In genomic region chr1:24856787-24857527, GRCh38 we compare ENCODE assay signal across 22 cellular contexts.
DNase-seq lines count a peak whose midpoint lies in the region; ATAC-seq and TF ChIP-seq lines count a peak whose summit lies in the region.
"Had no signal": no experiment of that assay in that cellular context is flagged by ENCODE, and none has a peak within 500 bp of the region (broad histone marks: within the 10 kb centered on the region; RNA-seq: fewer than 3 reads in every experiment).

No MANE protein-coding gene starts in this region.

- H3K4me1 Mint-ChIP-seq in activated T-cell treated with anti-CD3 and anti-CD28 coated beads, Interleukin-2, amount 50 U/mL, for 4 hours (ENCODE audit: low read depth) = peaks cover 7% of the 10 kb centered on the region
- H3K4me1 Mint-ChIP-seq in activated T-cell treated with anti-CD3 and anti-CD28 coated beads, Interleukin-2, amount 50 U/mL, for 24 hours (ENCODE audit: low read depth) = no peaks in the 10 kb centered on the region
- peaks cover 77 to 81% of the 10 kb centered on the region in 2 donors for H3K4me1 Mint-ChIP-seq in natural killer cell
- H3K4me1 Mint-ChIP-seq in stimulated activated effector memory CD8-positive, alpha-beta T cell treated with anti-CD3 and anti-CD28 coated beads, Interleukin-12 subunit alpha, Interleukin-12 subunit beta, amount 100 ng/mL, for 72 hours = peaks cover 43% of the 10 kb centered on the region
- H3K4me1 Mint-ChIP-seq: IgD-negative memory B cell had no signal

- H3K36me3 Mint-ChIP-seq in activated T-cell treated with anti-CD3 and anti-CD28 coated beads, Interleukin-2, amount 50 U/mL, for 4 hours (ENCODE audit: insufficient read depth) = no peaks in the 10 kb centered on the region
- H3K36me3 Mint-ChIP-seq in activated T-cell treated with anti-CD3 and anti-CD28 coated beads, Interleukin-2, amount 50 U/mL, for 24 hours (ENCODE audit: low read depth) = no peaks in the 10 kb centered on the region
- no peaks in the 10 kb centered on the region for H3K36me3 Mint-ChIP-seq in natural killer cell
- H3K36me3 Mint-ChIP-seq in stimulated activated effector memory CD8-positive, alpha-beta T cell treated with anti-CD3 and anti-CD28 coated beads, Interleukin-12 subunit alpha, Interleukin-12 subunit beta, amount 100 ng/mL, for 72 hours = no peaks in the 10 kb centered on the region
- H3K36me3 Mint-ChIP-seq: CD4-positive, alpha-beta memory T cell; IgD-negative memory B cell had no signal

- no peak overlapping the region for H3K27ac ChIP-seq in esophagus muscularis mucosa (replicated peaks in 1 of 4)
- H3K27ac ChIP-seq: HL-60, KMS-11, PC-9, SJCRH30 had no signal

- TF ChIP-seq CTCF in esophagus muscularis mucosa (IDR thresholded peaks at IDR 0.05) (no peak), natural killer cell (IDR thresholded peaks at IDR 0.05) (no peak)

- H3K27me3 ChIP-seq in esophagus muscularis mucosa = peaks cover 0 to 22% (median 0%) of the 10 kb centered on the region in 4 donors

- no peaks in the 10 kb centered on the region for H3K27me3 Mint-ChIP-seq in activated T-cell treated with anti-CD3 and anti-CD28 coated beads, Interleukin-2, amount 50 U/mL, for 4 hours (ENCODE audit: low read depth)
- H3K27me3 Mint-ChIP-seq in activated T-cell treated with anti-CD3 and anti-CD28 coated beads, Interleukin-2, amount 50 U/mL, for 24 hours = no peaks in the 10 kb centered on the region
- H3K27me3 Mint-ChIP-seq in natural killer cell (ENCODE audit: low read depth in 2 of 2) = no peaks in the 10 kb centered on the region
- H3K27me3 Mint-ChIP-seq: CD4-positive, alpha-beta memory T cell; IgD-negative memory B cell had no signal

- no peaks in the 10 kb centered on the region for H3K9me3 ChIP-seq in esophagus muscularis mucosa
- H3K9me3 ChIP-seq: SJCRH30 had no signal

- H3K4me1 ChIP-seq in esophagus muscularis mucosa = no peaks in the 10 kb centered on the region
- H3K4me1 ChIP-seq: SJCRH30 had no signal

- H3K9me3 Mint-ChIP-seq in activated T-cell treated with anti-CD3 and anti-CD28 coated beads, Interleukin-2, amount 50 U/mL, for 4 hours = no peaks in the 10 kb centered on the region
- H3K9me3 Mint-ChIP-seq in activated T-cell treated with anti-CD3 and anti-CD28 coated beads, Interleukin-2, amount 50 U/mL, for 24 hours = no peaks in the 10 kb centered on the region
- H3K9me3 Mint-ChIP-seq in natural killer cell = no peaks in the 10 kb centered on the region
- H3K9me3 Mint-ChIP-seq in stimulated activated effector memory CD8-positive, alpha-beta T cell treated with anti-CD3 and anti-CD28 coated beads, Interleukin-12 subunit alpha, Interleukin-12 subunit beta, amount 100 ng/mL, for 72 hours = no peaks in the 10 kb centered on the region
- H3K9me3 Mint-ChIP-seq: CD4-positive, alpha-beta memory T cell; IgD-negative memory B cell had no signal

- TF ChIP-seq POLR2A in esophagus muscularis mucosa (IDR thresholded peaks at IDR 0.05; ENCODE audit: low read depth) = no peak

- peak overlapping the region; percentile 26 for H3K4me3 Mint-ChIP-seq in activated T-cell treated with anti-CD3 and anti-CD28 coated beads, Interleukin-2, amount 50 U/mL, for 4 hours
- H3K4me3 Mint-ChIP-seq in activated T-cell treated with anti-CD3 and anti-CD28 coated beads, Interleukin-2, amount 50 U/mL, for 24 hours = no peak overlapping the region
- peak overlapping the region; percentile 94 for H3K4me3 Mint-ChIP-seq in natural killer cell
- peak overlapping the region; percentile 52 for H3K4me3 Mint-ChIP-seq in stimulated activated effector memory CD8-positive, alpha-beta T cell treated with anti-CD3 and anti-CD28 coated beads, Interleukin-12 subunit alpha, Interleukin-12 subunit beta, amount 100 ng/mL, for 72 hours
- H3K4me3 Mint-ChIP-seq: IgD-negative memory B cell had no signal

- ATAC-seq in activated T-cell treated with anti-CD3 and anti-CD28 coated beads, Interleukin-2, amount 50 U/mL, for 4 hours = no peak
- ATAC-seq in natural killer cell (peak; percentile 71 to 80 (median 72)), HG03521 (IDR thresholded peaks at IDR 0.05; ENCODE audit: unreplicated experiment) (no peak)
- ATAC-seq in stimulated activated effector memory CD8-positive, alpha-beta T cell treated with anti-CD3 and anti-CD28 coated beads, Interleukin-12 subunit alpha, Interleukin-12 subunit beta, amount 100 ng/mL, for 72 hours = peak; percentile 19
- ATAC-seq: Right ventricle myocardium inferior had no signal

- no peak for TF ChIP-seq EP300 in esophagus muscularis mucosa (IDR thresholded peaks at IDR 0.05)

- WGBS in esophagus muscularis mucosa = 87% methylated on average over 17 of the region's 17 CpGs

- intact Hi-C loops in esophagus muscularis mucosa (cut with DNase I) (no loop called here), natural killer cell (cut with micrococcal nuclease) (loop anchor here (1.0 to 2.0 kb wide), 3 partner anchors 9 to 54 kb away; no protein-coding TSS in a partner anchor)

- H3K27ac Mint-ChIP-seq in activated T-cell treated with anti-CD3 and anti-CD28 coated beads, Interleukin-2, amount 50 U/mL, for 24 hours = no peak overlapping the region
- peak overlapping the region; percentile 96 to 97 for H3K27ac Mint-ChIP-seq in natural killer cell
- peak overlapping the region; percentile 52 for H3K27ac Mint-ChIP-seq in stimulated activated effector memory CD8-positive, alpha-beta T cell treated with anti-CD3 and anti-CD28 coated beads, Interleukin-12 subunit alpha, Interleukin-12 subunit beta, amount 100 ng/mL, for 72 hours

- DNase-seq in activated T-cell treated with anti-CD3 and anti-CD28 coated beads, Interleukin-2, amount 50 U/mL, for 4 hours = no peak
- no peak for DNase-seq in activated T-cell treated with anti-CD3 and anti-CD28 coated beads, Interleukin-2, amount 50 U/mL, for 24 hours
- DNase-seq in esophagus muscularis mucosa (ENCODE audit: extremely low spot score) = peak; percentile 81
- peak; percentile 52 for DNase-seq in natural killer cell
- DNase-seq in stimulated activated effector memory CD8-positive, alpha-beta T cell treated with anti-CD3 and anti-CD28 coated beads, Interleukin-12 subunit alpha, Interleukin-12 subunit beta, amount 100 ng/mL, for 72 hours (ENCODE audit: low spot score in 2 of 2) = peak in 1 of 2 donors; percentile 53
- no peak for DNase-seq in NCI-H2029 treated with DMSO at 0.1 percent for 48 hours (lab: John Stamatoyannopoulos, UW)
- no peak for DNase-seq in activated CD4-positive, alpha-beta T cell treated with anti-CD3 and anti-CD28 coated beads for 4 hours
- DNase-seq: C1 segment of cervical spinal cord; CD4-positive, alpha-beta memory T cell; DMS 273 treated with DMSO at 0.1 percent for 48 hours; DMS79 treated with DMSO at 0.1 percent for 48 hours; MM.1S; NCI-H2029; NCI-H446 treated with DMSO at 0.1 percent for 48 hours; NCI-H526 treated with DMSO at 0.1 percent for 48 hours; PC-9; SJCRH30 had no signal

- no peak overlapping the region for H3K4me3 ChIP-seq in esophagus muscularis mucosa
- H3K4me3 ChIP-seq: PC-9, SJCRH30 had no signal

- H3K36me3 ChIP-seq in esophagus muscularis mucosa = no peaks in the 10 kb centered on the region
- H3K36me3 ChIP-seq: SJCRH30 had no signal

Comparison
In these comparisons a context has a peak if more than half of its experiments do, and no peak if none do; other contexts are left out.
1. ATAC-seq: peak in natural killer cell (3 of 3) and stimulated activated effector memory CD8-positive, alpha-beta T cell treated with anti-CD3 and anti-CD28 coated beads, Interleukin-12 subunit alpha, Interleukin-12 subunit beta, amount 100 ng/mL, for 72 hours (single experiment); none in activated T-cell treated with anti-CD3 and anti-CD28 coated beads, Interleukin-2, amount 50 U/mL, for 4 hours (0 of 2) and HG03521 (single experiment).
2. DNase-seq: peak in esophagus muscularis mucosa (single experiment) and natural killer cell (single experiment); none in activated T-cell treated with anti-CD3 and anti-CD28 coated beads, Interleukin-2, amount 50 U/mL, for 4 hours (single experiment), activated T-cell treated with anti-CD3 and anti-CD28 coated beads, Interleukin-2, amount 50 U/mL, for 24 hours (single experiment), NCI-H2029 treated with DMSO at 0.1 percent for 48 hours (single experiment) and activated CD4-positive, alpha-beta T cell treated with anti-CD3 and anti-CD28 coated beads for 4 hours (0 of 2).